ENCODE assay signal across 25 cellular contexts in the genomic region with DNA sequence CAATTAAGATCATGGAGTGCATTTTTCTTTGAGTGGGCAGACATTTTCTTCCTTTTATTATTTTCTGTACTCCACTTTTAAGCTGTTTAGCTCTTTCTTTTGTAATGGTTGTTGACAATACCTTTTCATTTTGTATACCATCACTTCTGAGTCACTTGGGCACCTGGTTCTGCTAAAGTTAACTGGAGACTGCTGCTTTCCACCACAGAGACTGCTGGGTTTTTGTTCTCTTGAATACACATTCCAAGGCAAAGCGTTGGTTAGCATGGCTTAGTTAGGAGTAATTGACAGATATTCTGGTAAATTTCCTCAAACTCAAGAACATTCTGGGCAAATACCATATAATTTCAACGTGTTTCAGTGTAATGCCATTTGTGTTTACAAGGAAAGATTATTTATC.
"Had no signal": no experiment of that assay in that cellular context is flagged by ENCODE, and none has a peak within 500 bp of the region (broad histone marks: within the 10 kb centered on the region; RNA-seq: fewer than 3 reads in every experiment).

No MANE protein-coding gene starts in this region.

- H3K27me3 ChIP-seq: adrenal gland, body of pancreas, colonic mucosa, ovary, right lobe of liver, testis, transverse colon had no signal

- H3K36me3 Mint-ChIP-seq: activated CD8-positive, alpha-beta memory T cell treated with anti-CD3 and anti-CD28 coated beads, Interleukin-2, amount 10 ng/mL, durations not matched to agents 7 days and 5 days had no signal

- H3K4me1 ChIP-seq: adrenal gland, body of pancreas, colonic mucosa, left ventricle myocardium inferior, right lobe of liver, testis, transverse colon had no signal

- H3K9me3 Mint-ChIP-seq: T-helper 2 cell treated with Interferon-gamma antibody and Interleukin-4, amounts not matched to agents 5 μg/mL and 100 μg/mL, for 36 hours had no signal

- H3K27ac Mint-ChIP-seq: activated CD4-positive, alpha-beta T cell treated with anti-CD3 and anti-CD28 coated beads for 36 hours; activated CD8-positive, alpha-beta memory T cell treated with anti-CD3 and anti-CD28 coated beads, Interleukin-2, amount 10 ng/mL, durations not matched to agents 7 days and 5 days; activated CD8-positive, alpha-beta T cell treated with anti-CD3 and anti-CD28 coated beads, Interleukin-2, amount 10 ng/mL, durations not matched to agents 7 days and 5 days; activated naive CD8-positive, alpha-beta T cell; nephron; progenitor cell of endocrine pancreas; T-helper 2 cell treated with Interferon-gamma antibody and Interleukin-4, amounts not matched to agents 5 μg/mL and 100 μg/mL, for 36 hours had no signal

- H3K4me1 Mint-ChIP-seq: activated CD4-positive, alpha-beta T cell treated with anti-CD3 and anti-CD28 coated beads for 36 hours; activated CD8-positive, alpha-beta memory T cell treated with anti-CD3 and anti-CD28 coated beads, Interleukin-2, amount 10 ng/mL, durations not matched to agents 7 days and 5 days; nephron had no signal

- H3K9me3 ChIP-seq: adrenal gland, body of pancreas, colonic mucosa, ovary, right lobe of liver, testis had no signal

- H3K4me3 Mint-ChIP-seq: activated CD4-positive, alpha-beta T cell treated with anti-CD3 and anti-CD28 coated beads for 36 hours; activated CD8-positive, alpha-beta memory T cell treated with anti-CD3 and anti-CD28 coated beads, Interleukin-2, amount 10 ng/mL, durations not matched to agents 7 days and 5 days; activated CD8-positive, alpha-beta T cell treated with anti-CD3 and anti-CD28 coated beads, Interleukin-2, amount 10 ng/mL, durations not matched to agents 7 days and 5 days; activated naive CD8-positive, alpha-beta T cell; nephron; T-helper 2 cell treated with Interferon-gamma antibody and Interleukin-4, amounts not matched to agents 5 μg/mL and 100 μg/mL, for 36 hours had no signal

- H3K27ac ChIP-seq: adrenal gland, body of pancreas, colonic mucosa, left ventricle myocardium inferior, ovary, right lobe of liver, testis, transverse colon had no signal

- H3K27me3 Mint-ChIP-seq: activated CD8-positive, alpha-beta memory T cell treated with anti-CD3 and anti-CD28 coated beads, Interleukin-2, amount 10 ng/mL, durations not matched to agents 7 days and 5 days; progenitor cell of endocrine pancreas had no signal

- DNase-seq: activated CD4-positive, alpha-beta T cell treated with anti-CD3 and anti-CD28 coated beads for 36 hours; activated CD4-positive, CD25-positive, alpha-beta regulatory T cell; activated CD8-positive, alpha-beta memory T cell treated with anti-CD3 and anti-CD28 coated beads, Interleukin-2, amount 10 ng/mL, durations not matched to agents 7 days and 5 days; activated CD8-positive, alpha-beta T cell treated with anti-CD3 and anti-CD28 coated beads, Interleukin-2, amount 10 ng/mL, durations not matched to agents 7 days and 5 days; activated naive CD4-positive, alpha-beta T cell; activated T-cell treated with anti-CD3 and anti-CD28 coated beads, Interleukin-2, amount 50 U/mL, for 48 hours; adrenal gland; aorta; body of pancreas; cerebellar nuclear complex; colonic mucosa; effector CD8-positive, alpha-beta T cell; left ventricle myocardium inferior; ovary; right lobe of liver; stimulated activated CD4-positive, alpha-beta T cell treated with anti-CD3 and anti-CD28 coated beads, Interleukin-2, amount 100 ng/mL, for 48 hours; stimulated activated naive CD4-positive, alpha-beta T cell treated with Interleukin-2 at 50 U/mL for 16 hours; T-helper 1 cell; testis; transverse colon had no signal

- ATAC-seq: activated CD4-positive, alpha-beta T cell treated with anti-CD3 and anti-CD28 coated beads for 36 hours; activated CD8-positive, alpha-beta memory T cell treated with anti-CD3 and anti-CD28 coated beads, Interleukin-2, amount 10 ng/mL, durations not matched to agents 7 days and 5 days; activated CD8-positive, alpha-beta T cell treated with anti-CD3 and anti-CD28 coated beads, Interleukin-2, amount 10 ng/mL, durations not matched to agents 7 days and 5 days; body of pancreas; right lobe of liver had no signal

- H3K36me3 ChIP-seq: adrenal gland, colonic mucosa, left ventricle myocardium inferior, ovary, right lobe of liver, transverse colon had no signal

- H3K4me3 ChIP-seq: adrenal gland, body of pancreas, colonic mucosa, left ventricle myocardium inferior, lung, ovary, right lobe of liver, testis, transverse colon had no signal
